ENCODE assay signal across 8 cellular contexts in the genomic region with DNA sequence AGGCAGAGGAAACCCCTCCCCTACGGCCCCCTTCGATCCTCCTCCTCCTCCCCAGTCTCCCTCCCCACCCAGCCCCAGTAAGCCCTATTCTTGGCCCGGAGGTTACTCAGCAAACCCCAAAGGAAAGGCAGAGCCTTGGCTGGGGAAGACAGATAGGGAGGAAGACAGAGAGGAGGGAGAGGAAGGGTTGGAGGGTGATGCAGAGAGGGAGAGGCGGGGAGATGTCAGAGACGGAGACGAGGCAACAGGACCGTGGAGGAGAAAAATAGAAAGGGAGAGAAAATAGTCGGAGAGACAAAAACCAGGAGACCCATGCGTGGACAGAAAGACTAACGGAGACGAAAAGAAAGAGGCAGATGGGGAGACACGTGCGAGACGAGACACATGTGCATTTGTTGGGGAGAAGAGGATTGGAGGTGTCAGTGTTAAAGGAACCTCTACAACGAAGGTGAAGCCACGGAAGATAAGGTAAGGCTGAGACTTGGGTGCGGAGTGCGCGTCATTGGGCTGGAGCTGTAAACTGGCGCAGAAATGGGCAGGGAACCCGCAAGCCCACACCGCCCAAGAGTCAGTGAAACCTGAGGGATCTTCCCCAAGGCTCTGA. TPM values are rescaled to one million over a fixed set of nuclear protein-coding genes. Genes with fewer than 3 reads are reported as not detected.
DNase-seq lines count a peak whose midpoint lies in the region; ATAC-seq and TF ChIP-seq lines count a peak whose summit lies in the region.

No MANE protein-coding gene starts in this region.

- peak; percentile 12 for ATAC-seq in GM21723 (IDR thresholded peaks at IDR 0.05; ENCODE audit: unreplicated experiment)
- no peak for ATAC-seq in WTC11
- ATAC-seq in HG03571 (IDR thresholded peaks at IDR 0.05; ENCODE audit: unreplicated experiment) = no peak

- no peaks in the 10 kb centered on the region for H3K9me3 ChIP-seq in right atrium auricular region
- no peaks in the 10 kb centered on the region for H3K9me3 ChIP-seq in smooth muscle cell (replicated peaks; ENCODE audit: low read depth)

- POLR2A ChIA-PET in AG04449 (lab: Yijun Ruan, JAX) (interaction anchor here (0.5 to 3.8 kb wide), 6 partner anchors 8 to 87 kb away, joined by 3 to 29 read pairs (median 4); a partner anchor contains a TSS), WTC11 (lab: Charles Lee) (no interaction called here)

- H3K4me3 Mint-ChIP-seq in WTC11 = peak overlapping the region; percentile 89

- peaks cover 72% of the 10 kb centered on the region for H4K20me1 ChIP-seq in smooth muscle cell (ENCODE audit: low read depth)

- H3F3A ChIP-seq in smooth muscle cell (ENCODE audit: low read depth) = peaks cover 17% of the 10 kb centered on the region

- H3K4me1 ChIP-seq in right atrium auricular region = peaks cover 0 to 46% of the 10 kb centered on the region in 2 donors
- no peaks in the 10 kb centered on the region for H3K4me1 ChIP-seq in smooth muscle cell (ENCODE audit: low read depth)

- H3K27ac Mint-ChIP-seq in WTC11 = no peak overlapping the region

- peak overlapping the region; percentile 94 for H3K4me2 ChIP-seq in smooth muscle cell

- H3K9ac ChIP-seq in smooth muscle cell (ENCODE audit: low read depth) = peak overlapping the region; percentile 83

- H3K79me2 ChIP-seq in smooth muscle cell (ENCODE audit: low read depth) = peaks cover 76% of the 10 kb centered on the region

- no peak for DNase-seq in AG04449 (ENCODE audit: low read depth, low spot score)
- DNase-seq in WTC11 (ENCODE audit: low spot score) = no peak
- no peak for DNase-seq in right atrium auricular region (ENCODE audit: low spot score)
- DNase-seq in smooth muscle cell (lab: John Stamatoyannopoulos, UW; ENCODE audit: unreplicated experiment) = no peak
- DNase-seq in NCI-H446 treated with DMSO at 0.1 percent for 48 hours (lab: John Stamatoyannopoulos, UW) = no peak
- DNase-seq in NCI-H748 treated with DMSO at 0.1 percent for 48 hours (lab: John Stamatoyannopoulos, UW) = no peak

- peaks cover 58% of the 10 kb centered on the region for H3K27me3 Mint-ChIP-seq in WTC11 (ENCODE audit: low read depth)

- H3K4me1 Mint-ChIP-seq in WTC11 = peaks cover 18% of the 10 kb centered on the region

- peak overlapping the region; percentile 87 for H3K4me3 ChIP-seq in AG04449 (ENCODE audit: low read depth, low read length)
- peak overlapping the region; percentile 84 to 88 for H3K4me3 ChIP-seq in right atrium auricular region
- peak overlapping the region; percentile 76 for H3K4me3 ChIP-seq in smooth muscle cell

- H3K27me3 ChIP-seq in right atrium auricular region = no peaks in the 10 kb centered on the region
- H3K27me3 ChIP-seq in smooth muscle cell (ENCODE audit: low read depth) = no peaks in the 10 kb centered on the region

- CTCF ChIA-PET in AG04449 (lab: Yijun Ruan, JAX) (interaction anchor here (0.8 to 6.8 kb wide), 6 partner anchors 8 to 85 kb away, joined by 3 to 103 read pairs (median 8); a partner anchor contains a TSS), WTC11 (lab: Charles Lee) (interaction anchor here (1.2 to 6.2 kb wide), 10 partner anchors 9 to 213 kb away, joined by 3 to 103 read pairs (median 10); a partner anchor contains a TSS)

- 4% methylated on average over 21 of the region's 22 CpGs for WGBS in smooth muscle cell (ENCODE audit: low lambda C conversion rate)

- peak overlapping the region; percentile 93 to 95 for H3K27ac ChIP-seq in right atrium auricular region
- H3K27ac ChIP-seq in smooth muscle cell (ENCODE audit: low read depth) = peak overlapping the region; percentile 37

- no peaks in the 10 kb centered on the region for H3K9me3 Mint-ChIP-seq in WTC11

- no peak overlapping the region for H2AFZ ChIP-seq in smooth muscle cell (ENCODE audit: low read depth)

- H3K36me3 ChIP-seq in right atrium auricular region (peaks cover 7% of the 10 kb centered on the region), smooth muscle cell (ENCODE audit: low read depth) (peaks cover 3% of the 10 kb centered on the region)

- TF ChIP-seq CTCF in AG04449 (IDR thresholded peaks at IDR 0.05; ENCODE audit: insufficient read depth, low read length, missing control alignments) (no peak), WTC11 (IDR thresholded peaks at IDR 0.05) (no peak), right atrium auricular region (IDR thresholded peaks at IDR 0.05) (no peak), smooth muscle cell (IDR thresholded peaks at IDR 0.05; ENCODE audit: borderline replicate concordance, insufficient read depth, poor library complexity, severe bottlenecking) (no peak)

- no peaks in the 10 kb centered on the region for H3K36me3 Mint-ChIP-seq in WTC11

TF ChIP-seq in WTC11, 78 proteins besides CTCF, POLR2A, EP300 and RAD21 (continues in another document):
- TF ChIP-seq ELF4 (CRISPR knock-in tag; IDR thresholded peaks at IDR 0.05; ENCODE audit: low read depth) (no peak), NFYB (CRISPR knock-in tag; conservative IDR thresholded peaks at IDR 0.05; ENCODE audit: low read depth) (no peak), ESRRA (CRISPR knock-in tag; IDR thresholded peaks at IDR 0.05; ENCODE audit: borderline replicate concordance) (no peak), TEAD1 (CRISPR knock-in tag; IDR thresholded peaks at IDR 0.05) (no peak), ZNF416 (CRISPR knock-in tag; IDR thresholded peaks at IDR 0.05) (no peak), GABPB1 (CRISPR knock-in tag; IDR thresholded peaks at IDR 0.05) (no peak), ZBTB21 (CRISPR knock-in tag; IDR thresholded peaks at IDR 0.05; ENCODE audit: borderline replicate concordance) (no peak), CREB1 (CRISPR knock-in tag; IDR thresholded peaks at IDR 0.05) (no peak)
- TF ChIP-seq, protein P1, sequence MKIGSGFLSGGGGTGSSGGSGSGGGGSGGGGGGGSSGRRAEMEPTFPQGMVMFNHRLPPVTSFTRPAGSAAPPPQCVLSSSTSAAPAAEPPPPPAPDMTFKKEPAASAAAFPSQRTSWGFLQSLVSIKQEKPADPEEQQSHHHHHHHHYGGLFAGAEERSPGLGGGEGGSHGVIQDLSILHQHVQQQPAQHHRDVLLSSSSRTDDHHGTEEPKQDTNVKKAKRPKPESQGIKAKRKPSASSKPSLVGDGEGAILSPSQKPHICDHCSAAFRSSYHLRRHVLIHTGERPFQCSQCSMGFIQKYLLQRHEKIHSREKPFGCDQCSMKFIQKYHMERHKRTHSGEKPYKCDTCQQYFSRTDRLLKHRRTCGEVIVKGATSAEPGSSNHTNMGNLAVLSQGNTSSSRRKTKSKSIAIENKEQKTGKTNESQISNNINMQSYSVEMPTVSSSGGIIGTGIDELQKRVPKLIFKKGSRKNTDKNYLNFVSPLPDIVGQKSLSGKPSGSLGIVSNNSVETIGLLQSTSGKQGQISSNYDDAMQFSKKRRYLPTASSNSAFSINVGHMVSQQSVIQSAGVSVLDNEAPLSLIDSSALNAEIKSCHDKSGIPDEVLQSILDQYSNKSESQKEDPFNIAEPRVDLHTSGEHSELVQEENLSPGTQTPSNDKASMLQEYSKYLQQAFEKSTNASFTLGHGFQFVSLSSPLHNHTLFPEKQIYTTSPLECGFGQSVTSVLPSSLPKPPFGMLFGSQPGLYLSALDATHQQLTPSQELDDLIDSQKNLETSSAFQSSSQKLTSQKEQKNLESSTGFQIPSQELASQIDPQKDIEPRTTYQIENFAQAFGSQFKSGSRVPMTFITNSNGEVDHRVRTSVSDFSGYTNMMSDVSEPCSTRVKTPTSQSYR (CRISPR knock-in tag; IDR thresholded peaks at IDR 0.05) = no peak
- TF ChIP-seq, protein P2, sequence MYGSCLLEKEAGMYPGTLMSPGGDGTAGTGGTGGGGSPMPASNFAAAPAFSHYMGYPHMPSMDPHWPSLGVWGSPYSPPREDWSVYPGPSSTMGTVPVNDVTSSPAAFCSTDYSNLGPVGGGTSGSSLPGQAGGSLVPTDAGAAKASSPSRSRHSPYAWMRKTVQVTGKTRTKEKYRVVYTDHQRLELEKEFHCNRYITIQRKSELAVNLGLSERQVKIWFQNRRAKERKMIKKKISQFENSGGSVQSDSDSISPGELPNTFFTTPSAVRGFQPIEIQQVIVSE (CRISPR knock-in tag; IDR thresholded peaks at IDR 0.05; ENCODE audit: borderline replicate concordance) = no peak
- TF ChIP-seq, protein P3, sequence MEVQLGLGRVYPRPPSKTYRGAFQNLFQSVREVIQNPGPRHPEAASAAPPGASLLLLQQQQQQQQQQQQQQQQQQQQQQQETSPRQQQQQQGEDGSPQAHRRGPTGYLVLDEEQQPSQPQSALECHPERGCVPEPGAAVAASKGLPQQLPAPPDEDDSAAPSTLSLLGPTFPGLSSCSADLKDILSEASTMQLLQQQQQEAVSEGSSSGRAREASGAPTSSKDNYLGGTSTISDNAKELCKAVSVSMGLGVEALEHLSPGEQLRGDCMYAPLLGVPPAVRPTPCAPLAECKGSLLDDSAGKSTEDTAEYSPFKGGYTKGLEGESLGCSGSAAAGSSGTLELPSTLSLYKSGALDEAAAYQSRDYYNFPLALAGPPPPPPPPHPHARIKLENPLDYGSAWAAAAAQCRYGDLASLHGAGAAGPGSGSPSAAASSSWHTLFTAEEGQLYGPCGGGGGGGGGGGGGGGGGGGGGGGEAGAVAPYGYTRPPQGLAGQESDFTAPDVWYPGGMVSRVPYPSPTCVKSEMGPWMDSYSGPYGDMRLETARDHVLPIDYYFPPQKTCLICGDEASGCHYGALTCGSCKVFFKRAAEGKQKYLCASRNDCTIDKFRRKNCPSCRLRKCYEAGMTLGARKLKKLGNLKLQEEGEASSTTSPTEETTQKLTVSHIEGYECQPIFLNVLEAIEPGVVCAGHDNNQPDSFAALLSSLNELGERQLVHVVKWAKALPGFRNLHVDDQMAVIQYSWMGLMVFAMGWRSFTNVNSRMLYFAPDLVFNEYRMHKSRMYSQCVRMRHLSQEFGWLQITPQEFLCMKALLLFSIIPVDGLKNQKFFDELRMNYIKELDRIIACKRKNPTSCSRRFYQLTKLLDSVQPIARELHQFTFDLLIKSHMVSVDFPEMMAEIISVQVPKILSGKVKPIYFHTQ (CRISPR knock-in tag; IDR thresholded peaks at IDR 0.05) = no peak

RNA-seq across cellular contexts. Expression of a gene that starts 2.9 kb away (rescaled TPM):
- total RNA-seq in WTC11 (2021) (10.4 to 11.8 TPM (median 11.0 TPM) in 3 replicates), right atrium auricular region (10 to 100 TPM; 17.6 to 33.7 TPM), smooth muscle cell (37.6 and 51.7 TPM in 2 replicates)
- polyA plus RNA-seq in smooth muscle cell = 199 and 216 TPM in 2 replicates

RNA-seq across cellular contexts. Expression of a gene that starts 13.1 kb away (rescaled TPM):
- total RNA-seq in WTC11 (2021) (4.5 to 6.3 TPM (median 4.7 TPM) in 3 replicates), right atrium auricular region (1 to 10 TPM; 1.9 to 3.8 TPM), smooth muscle cell (1.6 and 2.1 TPM in 2 replicates)
- 12.2 and 13.9 TPM in 2 replicates for polyA plus RNA-seq in smooth muscle cell

RNA-seq across cellular contexts. Expression of a gene that starts 25.5 kb away (rescaled TPM):
- total RNA-seq in WTC11 (2021) (5.3 to 6.0 TPM (median 5.3 TPM) in 3 replicates), right atrium auricular region (1 to 10 TPM; 5.0 to 8.5 TPM), smooth muscle cell (11.0 and 19.2 TPM in 2 replicates)
- polyA plus RNA-seq in smooth muscle cell = 24.3 and 25.6 TPM in 2 replicates

RNA-seq across cellular contexts. Expression of a gene that starts 40.9 kb away (rescaled TPM):
- 29.7 to 31.4 TPM (median 30.8 TPM) in 3 replicates for total RNA-seq in WTC11 (2021)
- total RNA-seq in right atrium auricular region = 10 to 100 TPM in 1 of 2 donors, 1 to 10 TPM in 1; 8.1 to 16.2 TPM
- 3.0 and 7.5 TPM in 2 replicates for total RNA-seq in smooth muscle cell
- polyA plus RNA-seq in smooth muscle cell = 15.3 and 18.2 TPM in 2 replicates

RNA-seq across cellular contexts. Expression of a gene that starts 46.3 kb away (rescaled TPM):
- 56.4 to 60.3 TPM (median 56.6 TPM) in 3 replicates for total RNA-seq in WTC11 (2021)
- 1 to 10 TPM; 8.5 to 9.0 TPM for total RNA-seq in right atrium auricular region
- 5.4 and 5.6 TPM in 2 replicates for total RNA-seq in smooth muscle cell
- 19.5 and 22.1 TPM in 2 replicates for polyA plus RNA-seq in smooth muscle cell
